9 cellular contexts compared by ENCODE assay signal in genomic region chr6:14713008-14713452, GRCh38.
DNase-seq lines count a peak whose midpoint lies in the region; ATAC-seq and TF ChIP-seq lines count a peak whose summit lies in the region.
"Had no signal": no experiment of that assay in that cellular context is flagged by ENCODE, and none has a peak within 500 bp of the region (broad histone marks: within the 10 kb centered on the region; RNA-seq: fewer than 3 reads in every experiment).

No MANE protein-coding gene starts in this region.

- H3K4me3 Mint-ChIP-seq in activated T-helper 17 cell treated with anti-CD3 and anti-CD28 coated beads, Interleukin-2, amount 50 U/mL, for 72 hours = peak overlapping the region; percentile 71
- H3K4me3 Mint-ChIP-seq: naive thymus-derived CD8-positive, alpha-beta T cell had no signal

- CTCF ChIA-PET in HEK293 (lab: Yijun Ruan, JAX) = interaction anchor here (0.6 kb wide), 1 partner anchor 91 kb away, joined by 3 read pairs; no protein-coding TSS in a partner anchor

- H3K36me3 Mint-ChIP-seq in activated T-helper 17 cell treated with anti-CD3 and anti-CD28 coated beads, Interleukin-2, amount 50 U/mL, for 72 hours (ENCODE audit: low read depth) = peaks cover 35% of the 10 kb centered on the region
- H3K36me3 Mint-ChIP-seq: naive thymus-derived CD8-positive, alpha-beta T cell had no signal

- H3K27ac ChIP-seq in HEK293 (ENCODE audit: extremely low read depth, low read depth, low read length) = no peak overlapping the region

- peak; percentile 52 for DNase-seq in Right ventricle myocardium superior
- peak; percentile 53 for DNase-seq in stimulated activated CD8-positive, alpha-beta memory T cell treated with anti-CD3 and anti-CD28 coated beads, Interleukin-4, amount 100 ng/mL, for 48 hours
- no peak for DNase-seq in activated effector memory CD4-positive, alpha-beta T cell treated with Interleukin-2 at 50 U/mL for 16 hours
- no peak for DNase-seq in NCI-H2081 (lab: John Stamatoyannopoulos, UW)
- DNase-seq: naive thymus-derived CD8-positive, alpha-beta T cell had no signal

- H3K36me3 ChIP-seq in HEK293 (ENCODE audit: control insufficient read depth in 2 of 2, insufficient read depth in 1 of 2, low read length in 2 of 2) = no peaks in the 10 kb centered on the region

- ATAC-seq in activated T-helper 17 cell treated with anti-CD3 and anti-CD28 coated beads, Interleukin-2, amount 50 U/mL, for 72 hours (replicated peaks) = peak; percentile 50
- peak; percentile 91 for ATAC-seq in Right ventricle myocardium superior (ENCODE audit: poor library complexity)
- no peak for ATAC-seq in GM19467 (IDR thresholded peaks at IDR 0.05; ENCODE audit: unreplicated experiment)
- ATAC-seq in HG03439 (IDR thresholded peaks at IDR 0.05; ENCODE audit: unreplicated experiment) = no peak
- ATAC-seq: naive thymus-derived CD8-positive, alpha-beta T cell had no signal

- no peak for TF ChIP-seq CTCF in HEK293 (tag by site-specific recombination; IDR thresholded peaks at IDR 0.05)

- peaks cover 49% of the 10 kb centered on the region for H3K4me1 Mint-ChIP-seq in activated T-helper 17 cell treated with anti-CD3 and anti-CD28 coated beads, Interleukin-2, amount 50 U/mL, for 72 hours

- H3K27ac Mint-ChIP-seq in activated T-helper 17 cell treated with anti-CD3 and anti-CD28 coated beads, Interleukin-2, amount 50 U/mL, for 72 hours = peak overlapping the region; percentile 84

- POLR2A ChIA-PET in HEK293 (lab: Yijun Ruan, JAX) = no interaction called here

- no peaks in the 10 kb centered on the region for H3K9me3 ChIP-seq in HEK293 (ENCODE audit: control insufficient read depth, insufficient read depth, low read depth, low read length)

- H3K4me1 ChIP-seq in HEK293 (ENCODE audit: control insufficient read depth, insufficient read depth, low read length) = no peaks in the 10 kb centered on the region

- H3K9me3 Mint-ChIP-seq in activated T-helper 17 cell treated with anti-CD3 and anti-CD28 coated beads, Interleukin-2, amount 50 U/mL, for 72 hours = peaks cover 8% of the 10 kb centered on the region

- intact Hi-C loops in Right ventricle myocardium superior (cut with DNase I) = no loop called here

- no peaks in the 10 kb centered on the region for H3K27me3 Mint-ChIP-seq in activated T-helper 17 cell treated with anti-CD3 and anti-CD28 coated beads, Interleukin-2, amount 50 U/mL, for 72 hours
- H3K27me3 Mint-ChIP-seq: naive thymus-derived CD8-positive, alpha-beta T cell had no signal

- H3K4me3 ChIP-seq in HEK293 (ENCODE audit: low read depth, low read length) = no peak overlapping the region

TF ChIP-seq in HEK293, 187 proteins besides CTCF, POLR2A, EP300 and RAD21:
- TF ChIP-seq TRIM28 (IDR thresholded peaks at IDR 0.05; ENCODE audit: borderline replicate concordance, low read length) = 0 out of 2 replicates have a peak, but pooled peaks have one; percentile 29
- TF ChIP-seq, protein P1, sequence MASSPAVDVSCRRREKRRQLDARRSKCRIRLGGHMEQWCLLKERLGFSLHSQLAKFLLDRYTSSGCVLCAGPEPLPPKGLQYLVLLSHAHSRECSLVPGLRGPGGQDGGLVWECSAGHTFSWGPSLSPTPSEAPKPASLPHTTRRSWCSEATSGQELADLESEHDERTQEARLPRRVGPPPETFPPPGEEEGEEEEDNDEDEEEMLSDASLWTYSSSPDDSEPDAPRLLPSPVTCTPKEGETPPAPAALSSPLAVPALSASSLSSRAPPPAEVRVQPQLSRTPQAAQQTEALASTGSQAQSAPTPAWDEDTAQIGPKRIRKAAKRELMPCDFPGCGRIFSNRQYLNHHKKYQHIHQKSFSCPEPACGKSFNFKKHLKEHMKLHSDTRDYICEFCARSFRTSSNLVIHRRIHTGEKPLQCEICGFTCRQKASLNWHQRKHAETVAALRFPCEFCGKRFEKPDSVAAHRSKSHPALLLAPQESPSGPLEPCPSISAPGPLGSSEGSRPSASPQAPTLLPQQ (tag by site-specific recombination; IDR thresholded peaks at IDR 0.05) = no peak

Comparison
In these comparisons a context has a peak if more than half of its experiments do, and no peak if none do; other contexts are left out.
1. ATAC-seq: peak in activated T-helper 17 cell treated with anti-CD3 and anti-CD28 coated beads, Interleukin-2, amount 50 U/mL, for 72 hours (single experiment) and Right ventricle myocardium superior (single experiment); none in GM19467 (single experiment) and HG03439 (single experiment).
2. DNase-seq: peak in Right ventricle myocardium superior (single experiment) and stimulated activated CD8-positive, alpha-beta memory T cell treated with anti-CD3 and anti-CD28 coated beads, Interleukin-4, amount 100 ng/mL, for 48 hours (single experiment); none in activated effector memory CD4-positive, alpha-beta T cell treated with Interleukin-2 at 50 U/mL for 16 hours (single experiment) and NCI-H2081 (0 of 2).